ENCODE assay signal across 1 cellular context in genomic region chr13:28325022-28325421, GRCh38.
TF ChIP-seq lines count a peak whose summit lies in the region.

No MANE protein-coding gene starts in this region.

TF ChIP-seq in GM12878, 131 proteins besides CTCF, POLR2A, EP300 and RAD21 (continued from another document):
- TF ChIP-seq ZNF592 (IDR thresholded peaks at IDR 0.05) (no peak), ESRRA (IDR thresholded peaks at IDR 0.05; ENCODE audit: low read length) (no peak), IKZF2 (IDR thresholded peaks at IDR 0.05) (no peak), ZNF687 (IDR thresholded peaks at IDR 0.05) (no peak), E2F4 (IDR thresholded peaks at IDR 0.05; ENCODE audit: low read depth, low read length) (no peak), GABPA (IDR thresholded peaks at IDR 0.05; ENCODE audit: low read depth) (no peak), PKNOX1 (IDR thresholded peaks at IDR 0.05) (no peak), EZH2 (IDR thresholded peaks at IDR 0.05; ENCODE audit: borderline replicate concordance, control insufficient read depth, low read depth, low read length) (no peak), JUNB (IDR thresholded peaks at IDR 0.05) (no peak), SREBF2 (IDR thresholded peaks at IDR 0.05; ENCODE audit: low read length) (no peak), CHD4 (IDR thresholded peaks at IDR 0.05) (no peak), WRNIP1 (IDR thresholded peaks at IDR 0.05; ENCODE audit: borderline replicate concordance, low read depth, low read length) (no peak), MYC (IDR thresholded peaks at IDR 0.05; ENCODE audit: insufficient read depth, insufficient read length, insufficient replicate concordance, low read length, severe bottlenecking) (no peak), MTA2 (IDR thresholded peaks at IDR 0.05; ENCODE audit: low read depth) (no peak), NRF1 (conservative IDR thresholded peaks at IDR 0.05; ENCODE audit: low read depth, low read length) (no peak), IKZF1 (conservative IDR thresholded peaks at IDR 0.05) (no peak), POLR2AphosphoS2 (IDR thresholded peaks at IDR 0.05; ENCODE audit: low read depth, low read length) (no peak), HSF1 (IDR thresholded peaks at IDR 0.05; ENCODE audit: low read depth, low read length) (no peak), NFIC (IDR thresholded peaks at IDR 0.05; ENCODE audit: low read depth, low read length) (no peak)
TF ChIP-seq in GM12878: peak in this region for 0.
